17 cellular contexts compared by ENCODE assay signal in genomic region chr11:72578051-72578450, GRCh38.
A peak's percentile ranks its signal among the peaks of the same experiment; 100 is the strongest.
DNase-seq lines count a peak whose midpoint lies in the region; ATAC-seq, FAIRE-seq and TF ChIP-seq lines count a peak whose summit lies in the region.
"Had no signal": no experiment of that assay in that cellular context is flagged by ENCODE, and none has a peak within 500 bp of the region (broad histone marks: within the 10 kb centered on the region; RNA-seq: fewer than 3 reads in every experiment).

No MANE protein-coding gene starts in this region.

- H3K9ac ChIP-seq in H1 (replicated peaks in 1 of 4; ENCODE audit: extremely low read depth in 1 of 4, low read depth in 3 of 4, low read length in 3 of 4): no peak overlapping the region

- no peak for TF ChIP-seq CTCF in heart left ventricle (IDR thresholded peaks at IDR 0.05)
- TF ChIP-seq CTCF in H1 (IDR thresholded peaks at IDR 0.05; ENCODE audit: control extremely low read depth in 1 of 3, insufficient read depth in 1 of 3, low read depth in 1 of 3, low read length in 3 of 3): no peak
- TF ChIP-seq CTCF in transverse colon (IDR thresholded peaks at IDR 0.05): no peak
- no peak for TF ChIP-seq CTCF in GM13976 (IDR thresholded peaks at IDR 0.05; ENCODE audit: borderline replicate concordance, control extremely low read depth, extremely low read depth, insufficient read depth, missing control alignments)

- H3K27me3 ChIP-seq in heart left ventricle: no peaks in the 10 kb centered on the region
- H3K27me3 ChIP-seq in H1 (replicated peaks in 1 of 4; ENCODE audit: control insufficient read depth in 3 of 4, extremely low read depth in 1 of 4, insufficient read depth in 3 of 4, low read length in 3 of 4): peaks cover 0 to 2% (median 2%) of the 10 kb centered on the region in 4 experiments; a peak in 4 of 7 replicates
- H3K27me3 ChIP-seq in transverse colon: no peaks in the 10 kb centered on the region

- 0 out of 2 replicates have a peak, but pooled peaks cover 2% of the 10 kb centered on the region for H3K79me1 ChIP-seq in H1 (ENCODE audit: low read depth, low read length)

- H3K27ac ChIP-seq in heart left ventricle (no peak overlapping the region), H1 (ENCODE audit: low read depth, low read length) (no peak overlapping the region), transverse colon (no peak overlapping the region)

- H3K56ac ChIP-seq in H1 (replicated peaks; ENCODE audit: insufficient read length, low read depth, low read length): no peak overlapping the region

- H3K36me3 ChIP-seq in heart left ventricle (peaks cover 0 to 49% (median 8%) of the 10 kb centered on the region in 9 donors), H1 (ENCODE audit: control insufficient read depth in 2 of 4, insufficient read depth in 4 of 4, low read length in 3 of 4) (no peaks in the 10 kb centered on the region), transverse colon (no peaks in the 10 kb centered on the region)

- in situ Hi-C loops in transverse colon (cut with MboI; ENCODE audit: low pct_ligation_motif_present in 1 of 4, low pct_unique_long_range_greater_than_20kb in 1 of 4, low sequenced_read_pairs in 3 of 4): loop anchor here in 3 of 4 donors (10.0 kb wide), 1 partner anchor 103 kb away; no protein-coding TSS in a partner anchor
- in situ Hi-C loops in GM13976 (cut with MboI; ENCODE audit: low sequenced_read_pairs, unreplicated experiment): no loop called here

- H2BK20ac ChIP-seq in H1 (ENCODE audit: low read length): no peak overlapping the region

- H3K79me2 ChIP-seq in H1 (ENCODE audit: control insufficient read depth in 1 of 2, insufficient read depth in 2 of 2, low read length in 2 of 2): no peaks in the 10 kb centered on the region

- H2BK5ac ChIP-seq in H1 (ENCODE audit: low read depth, low read length): no peak overlapping the region

- H4K8ac ChIP-seq in H1 (ENCODE audit: extremely low read depth, insufficient read depth, low read length): no peak overlapping the region

- H2BK15ac ChIP-seq in H1 (ENCODE audit: low read length): no peak overlapping the region

- no peaks in the 10 kb centered on the region for H3K23me2 ChIP-seq in H1 (ENCODE audit: low read depth, low read length)

- H4K20me1 ChIP-seq in H1 (replicated peaks in 1 of 2; ENCODE audit: control insufficient read depth in 1 of 2, insufficient read depth in 2 of 2, low read length in 2 of 2): no peaks in the 10 kb centered on the region

- no peak overlapping the region for H2BK120ac ChIP-seq in H1 (replicated peaks; ENCODE audit: low read depth, low read length)

- no peak overlapping the region for H4K91ac ChIP-seq in H1 (replicated peaks; ENCODE audit: insufficient read length, low read length)

- no peaks in the 10 kb centered on the region for H3K9me3 ChIP-seq in heart left ventricle
- no peaks in the 10 kb centered on the region for H3K9me3 ChIP-seq in H1 (ENCODE audit: insufficient read depth in 2 of 2, low read depth in 1 of 2, low read length in 1 of 2)
- no peaks in the 10 kb centered on the region for H3K9me3 ChIP-seq in transverse colon

- no peak overlapping the region for H3K14ac ChIP-seq in H1 (ENCODE audit: insufficient read length)

- ATAC-seq in Right ventricle myocardium inferior (no peak), heart left ventricle (no peak)

- H3K4ac ChIP-seq in H1 (replicated peaks; ENCODE audit: insufficient read length, low read depth, low read length): peak overlapping the region; percentile 23

- TF ChIP-seq RAD21 in H1 (IDR thresholded peaks at IDR 0.05 in 1 of 2, conservative IDR thresholded peaks at IDR 0.05 in 1 of 2; ENCODE audit: low read depth in 2 of 2, low read length in 2 of 2): no peak

- H2AFZ ChIP-seq in H1 (ENCODE audit: low read length): no peak overlapping the region

- no peak overlapping the region for H3K4me3 ChIP-seq in heart left ventricle
- no peak overlapping the region for H3K4me3 ChIP-seq in H1 (ENCODE audit: extremely low read depth in 1 of 4, insufficient read depth in 2 of 4, low read depth in 3 of 4, low read length in 4 of 4)
- no peak overlapping the region for H3K4me3 ChIP-seq in transverse colon

- 88 to 94% (median 89%) methylated on average over 6 of the region's 6 CpGs for WGBS in heart left ventricle, 4 donors
- WGBS in H1 (ENCODE audit: extremely low coverage in 1 of 2, insufficient coverage in 1 of 2, insufficient read length in 1 of 2, insufficient replicate concordance in 2 of 2, low coverage in 1 of 2, low lambda C conversion rate in 2 of 2, missing lambda C conversion rate in 1 of 2), 2 experiments: 98% methylated on average over 6 of the region's 6 CpGs; no CpG with 5 or more reads in 1 of the 2 experiments
- 91% methylated on average over 6 of the region's 6 CpGs; no CpG with 5 or more reads in 1 of the 2 donors for WGBS in transverse colon (ENCODE audit: low coverage in 1 of 2), 2 donors

- H2BK12ac ChIP-seq in H1 (ENCODE audit: low read depth, low read length): no peak overlapping the region

- H2AK5ac ChIP-seq in H1 (ENCODE audit: low read depth, low read length): no peak overlapping the region

- CTCF ChIA-PET in H1 (lab: Charles Lee; ENCODE audit: partially characterized antibody): interaction anchor here (0.7 to 5.7 kb wide), 13 partner anchors 8 to 175 kb away, joined by 3 to 62 read pairs (median 3); no protein-coding TSS in a partner anchor

- no peak overlapping the region for H3K18ac ChIP-seq in H1 (ENCODE audit: extremely low read depth, low read length)

- FAIRE-seq in HTR-8/SVneo (lab: Jason Lieb, UNC): peak; percentile 54
- no peak for FAIRE-seq in H1 (lab: Jason Lieb, UNC)
- FAIRE-seq: GM12891, H54, RCC 7860 had no signal

- H3K4me2 ChIP-seq in H1 (ENCODE audit: insufficient read depth in 1 of 2, low read depth in 2 of 2, low read length in 2 of 2): no peak overlapping the region

- TF ChIP-seq POLR2A in heart left ventricle (IDR thresholded peaks at IDR 0.05): no peak
- TF ChIP-seq POLR2A in H1 (IDR thresholded peaks at IDR 0.05; ENCODE audit: control extremely low read depth in 1 of 2, low read depth in 2 of 2, low read length in 2 of 2): no peak
- TF ChIP-seq POLR2A in transverse colon (IDR thresholded peaks at IDR 0.05): no peak

- no peak overlapping the region for H4K5ac ChIP-seq in H1 (ENCODE audit: insufficient read length, low read depth, low read length)

- peak; percentile 37 for DNase-seq in Right ventricle myocardium inferior (ENCODE audit: missing footprints)
- DNase-seq in heart left ventricle: no peak
- no peak for DNase-seq in HTR-8/SVneo (ENCODE audit: insufficient read length, low spot score)
- no peak for DNase-seq in H1 (ENCODE audit: low read depth in 1 of 2, low spot score in 2 of 2)
- DNase-seq in transverse colon: peak; percentile 4
- DNase-seq in GM13976 (ENCODE audit: low spot score): no peak
- DNase-seq in NCI-H510A (lab: John Stamatoyannopoulos, UW): no peak
- DNase-seq: COR-L47, GF-D8, NCI-H1048, NCI-H1436 treated with DMSO at 0.1 percent for 48 hours, NCI-H2081 treated with DMSO at 0.1 percent for 48 hours, NCI-H524, SIG-M5 had no signal

- no peak for TF ChIP-seq EP300 in H1 (IDR thresholded peaks at IDR 0.05; ENCODE audit: borderline replicate concordance in 1 of 2, low read depth in 2 of 2, low read length in 2 of 2)
- TF ChIP-seq EP300 in transverse colon (IDR thresholded peaks at IDR 0.05; ENCODE audit: low read depth): no peak

- intact Hi-C loops in Right ventricle myocardium inferior (cut with DNase I): no loop called here
- intact Hi-C loops in heart left ventricle (cut with DNase I): no loop called here
- intact Hi-C loops in transverse colon (cut with DNase I; ENCODE audit: low total_unique reads): no loop called here

- POLR2A ChIA-PET in H1 (lab: Charles Lee; ENCODE audit: partially characterized antibody): no interaction called here

- no peak overlapping the region for H3K23ac ChIP-seq in H1 (ENCODE audit: insufficient read length)

- H3K4me1 ChIP-seq in heart left ventricle (peaks cover 0 to 5% (median 0%) of the 10 kb centered on the region in 12 donors), H1 (replicated peaks in 1 of 4; ENCODE audit: control insufficient read depth in 3 of 4, insufficient read depth in 4 of 4, low read length in 3 of 4) (no peaks in the 10 kb centered on the region), transverse colon (no peaks in the 10 kb centered on the region)

TF ChIP-seq in H1, 55 proteins besides CTCF, POLR2A, EP300 and RAD21 (continues in another document):
- TF ChIP-seq YY1 (IDR thresholded peaks at IDR 0.05; ENCODE audit: low read depth, low read length): no peak
- no peak for TF ChIP-seq CBX8 (IDR thresholded peaks at IDR 0.05; ENCODE audit: borderline replicate concordance, low read depth, low read length)
- TF ChIP-seq KDM1A (IDR thresholded peaks at IDR 0.05; ENCODE audit: borderline replicate concordance, low read length): no peak
- TF ChIP-seq SIRT6 (IDR thresholded peaks at IDR 0.05; ENCODE audit: low read length): no peak
- no peak for TF ChIP-seq CHD1 (IDR thresholded peaks at IDR 0.05; ENCODE audit: low read depth, low read length)
- TF ChIP-seq TBP (IDR thresholded peaks at IDR 0.05; ENCODE audit: low read depth, low read length): no peak
- no peak for TF ChIP-seq PHF8 (conservative IDR thresholded peaks at IDR 0.05; ENCODE audit: low read depth, low read length)
- no peak for TF ChIP-seq TEAD4 (IDR thresholded peaks at IDR 0.05; ENCODE audit: low read depth, low read length)
- TF ChIP-seq HDAC6 (IDR thresholded peaks at IDR 0.05; ENCODE audit: low read depth, low read length): no peak
- no peak for TF ChIP-seq HDAC2 (IDR thresholded peaks at IDR 0.05; ENCODE audit: borderline replicate concordance in 1 of 2, low read depth in 2 of 2, low read length in 2 of 2)
- no peak for TF ChIP-seq CREB1 (IDR thresholded peaks at IDR 0.05)
- no peak for TF ChIP-seq TAF1 (IDR thresholded peaks at IDR 0.05; ENCODE audit: low read depth, low read length)
- TF ChIP-seq E2F6 (IDR thresholded peaks at IDR 0.05): no peak
- TF ChIP-seq CEBPB (IDR thresholded peaks at IDR 0.05; ENCODE audit: low read depth, low read length): no peak
- no peak for TF ChIP-seq RBBP5 (IDR thresholded peaks at IDR 0.05; ENCODE audit: borderline replicate concordance, low read depth, low read length)
- no peak for TF ChIP-seq TAF7 (optimal IDR thresholded peaks at IDR 0.05; ENCODE audit: borderline replicate concordance, low read depth, low read length)
- TF ChIP-seq POU5F1 (IDR thresholded peaks at IDR 0.05; ENCODE audit: low read depth, low read length): no peak
- no peak for TF ChIP-seq SUZ12 (IDR thresholded peaks at IDR 0.05; ENCODE audit: low read length)

Comparison
In these comparisons a context has a peak if more than half of its experiments do, and no peak if none do; other contexts are left out.
1. DNase-seq: peak in Right ventricle myocardium inferior (single experiment) and transverse colon (single experiment); none in heart left ventricle (0 of 5), HTR-8/SVneo (single experiment), H1 (0 of 2), GM13976 (single experiment) and NCI-H510A (single experiment).